In genomic region chr6:15255481-15256414, GRCh38 we compare ENCODE assay signal across 8 cellular contexts. TPM values are rescaled to one million over a fixed set of nuclear protein-coding genes. Genes with fewer than 3 reads are reported as not detected.
DNase-seq lines count a peak whose midpoint lies in the region; ATAC-seq and TF ChIP-seq lines count a peak whose summit lies in the region.

No MANE protein-coding gene starts in this region.

- no peaks in the 10 kb centered on the region for H3K9me3 ChIP-seq in gastroesophageal sphincter

- no peak for TF ChIP-seq EP300 in gastroesophageal sphincter (IDR thresholded peaks at IDR 0.05)

- H3K4me1 Mint-ChIP-seq in activated CD4-positive, alpha-beta T cell treated with anti-CD3 and anti-CD28 coated beads, Interleukin-2, amount 10 ng/mL, durations not matched to agents 24 days and 14 days = peaks cover 95% of the 10 kb centered on the region
- H3K4me1 Mint-ChIP-seq in activated CD4-positive, alpha-beta memory T cell treated with anti-CD3 and anti-CD28 coated beads for 36 hours (ENCODE audit: low read depth) = peaks cover 99% of the 10 kb centered on the region

- intact Hi-C loops in activated CD4-positive, alpha-beta T cell treated with anti-CD3 and anti-CD28 coated beads, Interleukin-2, amount 10 ng/mL, durations not matched to agents 24 days and 14 days (cut with micrococcal nuclease) = no loop called here
- intact Hi-C loops in activated CD4-positive, alpha-beta memory T cell treated with anti-CD3 and anti-CD28 coated beads for 36 hours (cut with micrococcal nuclease) = no loop called here
- intact Hi-C loops in sciatic nerve (cut with DNase I) = loop anchor here (2.0 kb wide), 1 partner anchor 61 kb away; no protein-coding TSS in a partner anchor

- no peaks in the 10 kb centered on the region for H3K9me3 Mint-ChIP-seq in activated CD4-positive, alpha-beta T cell treated with anti-CD3 and anti-CD28 coated beads, Interleukin-2, amount 10 ng/mL, durations not matched to agents 24 days and 14 days
- no peaks in the 10 kb centered on the region for H3K9me3 Mint-ChIP-seq in activated CD4-positive, alpha-beta memory T cell treated with anti-CD3 and anti-CD28 coated beads for 36 hours

- 72 to 90% methylated on average over 2 to 5 of the region's 5 CpGs for WGBS in gastroesophageal sphincter (ENCODE audit: low coverage in 1 of 2), 2 donors

- no peak for TF ChIP-seq POLR2A in gastroesophageal sphincter (IDR thresholded peaks at IDR 0.05)

- ATAC-seq in HG03045 (IDR thresholded peaks at IDR 0.05; ENCODE audit: unreplicated experiment) (peak; percentile 59), sciatic nerve (no peak), gastroesophageal sphincter (no peak)

- H3K27ac ChIP-seq in gastroesophageal sphincter = no peak overlapping the region

- H3K27ac Mint-ChIP-seq in activated CD4-positive, alpha-beta T cell treated with anti-CD3 and anti-CD28 coated beads, Interleukin-2, amount 10 ng/mL, durations not matched to agents 24 days and 14 days = peak overlapping the region; percentile 61
- H3K27ac Mint-ChIP-seq in activated CD4-positive, alpha-beta memory T cell treated with anti-CD3 and anti-CD28 coated beads for 36 hours = peak overlapping the region; percentile 79

- H3K27me3 Mint-ChIP-seq in activated CD4-positive, alpha-beta T cell treated with anti-CD3 and anti-CD28 coated beads, Interleukin-2, amount 10 ng/mL, durations not matched to agents 24 days and 14 days = no peaks in the 10 kb centered on the region
- H3K27me3 Mint-ChIP-seq in activated CD4-positive, alpha-beta memory T cell treated with anti-CD3 and anti-CD28 coated beads for 36 hours = no peaks in the 10 kb centered on the region

- peaks cover 7 to 72% (median 28%) of the 10 kb centered on the region in 3 donors for H3K4me1 ChIP-seq in gastroesophageal sphincter

- H3K36me3 Mint-ChIP-seq in activated CD4-positive, alpha-beta T cell treated with anti-CD3 and anti-CD28 coated beads, Interleukin-2, amount 10 ng/mL, durations not matched to agents 24 days and 14 days (ENCODE audit: low read depth) = peaks cover 78% of the 10 kb centered on the region
- peaks cover 63% of the 10 kb centered on the region for H3K36me3 Mint-ChIP-seq in activated CD4-positive, alpha-beta memory T cell treated with anti-CD3 and anti-CD28 coated beads for 36 hours

- H3K4me3 ChIP-seq in gastroesophageal sphincter = no peak overlapping the region

- no peak for TF ChIP-seq CTCF in gastroesophageal sphincter (IDR thresholded peaks at IDR 0.05)

- peak overlapping the region; percentile 58 for H3K4me3 Mint-ChIP-seq in activated CD4-positive, alpha-beta T cell treated with anti-CD3 and anti-CD28 coated beads, Interleukin-2, amount 10 ng/mL, durations not matched to agents 24 days and 14 days
- H3K4me3 Mint-ChIP-seq in activated CD4-positive, alpha-beta memory T cell treated with anti-CD3 and anti-CD28 coated beads for 36 hours = peak overlapping the region; percentile 13

- no peaks in the 10 kb centered on the region for H3K36me3 ChIP-seq in gastroesophageal sphincter

- POLR2A ChIA-PET in activated CD4-positive, alpha-beta memory T cell treated with anti-CD3 and anti-CD28 coated beads for 36 hours (lab: Charles Lee) = no interaction called here

- H3K27me3 ChIP-seq in gastroesophageal sphincter = no peaks in the 10 kb centered on the region

- DNase-seq in activated CD4-positive, alpha-beta T cell treated with anti-CD3 and anti-CD28 coated beads, Interleukin-2, amount 10 ng/mL, durations not matched to agents 24 days and 14 days = no peak
- DNase-seq in activated CD4-positive, alpha-beta T cell treated with anti-CD3 and anti-CD28 coated beads, Interleukin-2, amount 50 U/mL, for 1 hour = no peak
- DNase-seq in activated CD4-positive, alpha-beta memory T cell treated with anti-CD3 and anti-CD28 coated beads for 36 hours = peak; percentile 50
- peak; percentile 32 for DNase-seq in renal cortical epithelial cell (ENCODE audit: low read depth)
- no peak for DNase-seq in sciatic nerve (ENCODE audit: low spot score)
- DNase-seq in ecto neural progenitor cell (ENCODE audit: low spot score) = no peak

- CTCF ChIA-PET in activated CD4-positive, alpha-beta memory T cell treated with anti-CD3 and anti-CD28 coated beads for 36 hours (lab: Charles Lee) = no interaction called here

RNA-seq across cellular contexts. Expression of gene JARID2, which starts 9.9 kb away (rescaled TPM):
- total RNA-seq in activated CD4-positive, alpha-beta T cell treated with anti-CD3 and anti-CD28 coated beads, Interleukin-2, amount 10 ng/mL, durations not matched to agents 24 days and 14 days = 48.7 and 49.5 TPM in 2 replicates
- 10 to 100 TPM; 41.4 to 44.0 TPM for total RNA-seq in activated CD4-positive, alpha-beta memory T cell treated with anti-CD3 and anti-CD28 coated beads for 36 hours
- total RNA-seq in renal cortical epithelial cell = 5.9 and 8.5 TPM in 2 replicates
- total RNA-seq in sciatic nerve = 12.7 TPM
- total RNA-seq in gastroesophageal sphincter = 10 to 100 TPM in 1 of 4 donors, 1 to 10 TPM in 3; 6.8 to 12.3 (median 8.5) TPM

Comparison
In these comparisons a context has a peak if more than half of its experiments do, and no peak if none do; other contexts are left out.
1. DNase-seq: peak in activated CD4-positive, alpha-beta memory T cell treated with anti-CD3 and anti-CD28 coated beads for 36 hours (single experiment) and renal cortical epithelial cell (single experiment); none in activated CD4-positive, alpha-beta T cell treated with anti-CD3 and anti-CD28 coated beads, Interleukin-2, amount 10 ng/mL, durations not matched to agents 24 days and 14 days (single experiment), activated CD4-positive, alpha-beta T cell treated with anti-CD3 and anti-CD28 coated beads, Interleukin-2, amount 50 U/mL, for 1 hour (single experiment), sciatic nerve (single experiment) and ecto neural progenitor cell (single experiment).